1 cellular context compared by ENCODE assay signal in the genomic region with DNA sequence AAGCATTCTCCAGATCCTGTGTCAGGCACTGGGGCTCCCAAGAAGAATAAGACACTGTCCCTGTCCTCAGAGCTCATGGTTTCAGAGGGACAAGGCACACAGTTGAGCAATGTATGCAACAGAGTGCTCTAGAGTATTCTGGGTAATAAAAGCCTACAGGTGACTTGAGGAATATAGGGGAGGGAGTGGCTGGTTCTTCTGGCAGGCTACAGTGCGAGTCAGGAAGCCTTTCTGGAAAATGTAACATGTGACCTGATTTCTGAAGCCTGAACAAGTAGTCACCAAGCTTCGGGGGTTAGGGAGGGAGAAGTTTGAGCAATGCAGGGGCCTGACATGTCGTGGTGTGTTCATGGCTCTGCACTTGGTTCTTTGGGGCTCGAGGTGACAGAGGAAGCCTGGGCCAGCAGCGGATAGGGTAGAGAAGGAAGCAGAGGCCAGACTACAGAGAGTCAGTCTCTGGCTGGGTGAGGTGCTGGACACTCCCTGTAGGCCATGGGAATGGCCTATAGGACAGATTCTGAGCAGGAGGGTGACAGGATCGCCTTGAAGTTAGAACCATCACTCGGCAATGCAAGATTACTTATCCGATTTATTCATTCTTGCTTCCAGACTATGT.
TF ChIP-seq lines count a peak whose summit lies in the region.

No MANE protein-coding gene starts in this region.

TF ChIP-seq in GM23338, 12 proteins besides CTCF, POLR2A, EP300 and RAD21 (continued from another document):
- no peak for TF ChIP-seq JUNB (IDR thresholded peaks at IDR 0.05; ENCODE audit: unreplicated experiment)
- TF ChIP-seq CREB1 (CRISPR knock-in tag; IDR thresholded peaks at IDR 0.05; ENCODE audit: low read depth), result no peak
- TF ChIP-seq, protein P1, sequence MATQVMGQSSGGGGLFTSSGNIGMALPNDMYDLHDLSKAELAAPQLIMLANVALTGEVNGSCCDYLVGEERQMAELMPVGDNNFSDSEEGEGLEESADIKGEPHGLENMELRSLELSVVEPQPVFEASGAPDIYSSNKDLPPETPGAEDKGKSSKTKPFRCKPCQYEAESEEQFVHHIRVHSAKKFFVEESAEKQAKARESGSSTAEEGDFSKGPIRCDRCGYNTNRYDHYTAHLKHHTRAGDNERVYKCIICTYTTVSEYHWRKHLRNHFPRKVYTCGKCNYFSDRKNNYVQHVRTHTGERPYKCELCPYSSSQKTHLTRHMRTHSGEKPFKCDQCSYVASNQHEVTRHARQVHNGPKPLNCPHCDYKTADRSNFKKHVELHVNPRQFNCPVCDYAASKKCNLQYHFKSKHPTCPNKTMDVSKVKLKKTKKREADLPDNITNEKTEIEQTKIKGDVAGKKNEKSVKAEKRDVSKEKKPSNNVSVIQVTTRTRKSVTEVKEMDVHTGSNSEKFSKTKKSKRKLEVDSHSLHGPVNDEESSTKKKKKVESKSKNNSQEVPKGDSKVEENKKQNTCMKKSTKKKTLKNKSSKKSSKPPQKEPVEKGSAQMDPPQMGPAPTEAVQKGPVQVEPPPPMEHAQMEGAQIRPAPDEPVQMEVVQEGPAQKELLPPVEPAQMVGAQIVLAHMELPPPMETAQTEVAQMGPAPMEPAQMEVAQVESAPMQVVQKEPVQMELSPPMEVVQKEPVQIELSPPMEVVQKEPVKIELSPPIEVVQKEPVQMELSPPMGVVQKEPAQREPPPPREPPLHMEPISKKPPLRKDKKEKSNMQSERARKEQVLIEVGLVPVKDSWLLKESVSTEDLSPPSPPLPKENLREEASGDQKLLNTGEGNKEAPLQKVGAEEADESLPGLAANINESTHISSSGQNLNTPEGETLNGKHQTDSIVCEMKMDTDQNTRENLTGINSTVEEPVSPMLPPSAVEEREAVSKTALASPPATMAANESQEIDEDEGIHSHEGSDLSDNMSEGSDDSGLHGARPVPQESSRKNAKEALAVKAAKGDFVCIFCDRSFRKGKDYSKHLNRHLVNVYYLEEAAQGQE (IDR thresholded peaks at IDR 0.05; ENCODE audit: unreplicated experiment), result no peak
- TF ChIP-seq EZH2 (IDR thresholded peaks at IDR 0.05; ENCODE audit: low read depth, unreplicated experiment), result no peak
- no peak for TF ChIP-seq NANOG (IDR thresholded peaks at IDR 0.05; ENCODE audit: borderline replicate concordance)
- no peak for TF ChIP-seq ZNF331 (CRISPR knock-in tag; IDR thresholded peaks at IDR 0.05; ENCODE audit: low read depth)
- no peak for TF ChIP-seq STAT1 (IDR thresholded peaks at IDR 0.05; ENCODE audit: unreplicated experiment)
- no peak for TF ChIP-seq EZH2phosphoT487 (IDR thresholded peaks at IDR 0.05; ENCODE audit: unreplicated experiment)
